Comparison of ENCODE assay signal across 14 cellular contexts in the genomic region with DNA sequence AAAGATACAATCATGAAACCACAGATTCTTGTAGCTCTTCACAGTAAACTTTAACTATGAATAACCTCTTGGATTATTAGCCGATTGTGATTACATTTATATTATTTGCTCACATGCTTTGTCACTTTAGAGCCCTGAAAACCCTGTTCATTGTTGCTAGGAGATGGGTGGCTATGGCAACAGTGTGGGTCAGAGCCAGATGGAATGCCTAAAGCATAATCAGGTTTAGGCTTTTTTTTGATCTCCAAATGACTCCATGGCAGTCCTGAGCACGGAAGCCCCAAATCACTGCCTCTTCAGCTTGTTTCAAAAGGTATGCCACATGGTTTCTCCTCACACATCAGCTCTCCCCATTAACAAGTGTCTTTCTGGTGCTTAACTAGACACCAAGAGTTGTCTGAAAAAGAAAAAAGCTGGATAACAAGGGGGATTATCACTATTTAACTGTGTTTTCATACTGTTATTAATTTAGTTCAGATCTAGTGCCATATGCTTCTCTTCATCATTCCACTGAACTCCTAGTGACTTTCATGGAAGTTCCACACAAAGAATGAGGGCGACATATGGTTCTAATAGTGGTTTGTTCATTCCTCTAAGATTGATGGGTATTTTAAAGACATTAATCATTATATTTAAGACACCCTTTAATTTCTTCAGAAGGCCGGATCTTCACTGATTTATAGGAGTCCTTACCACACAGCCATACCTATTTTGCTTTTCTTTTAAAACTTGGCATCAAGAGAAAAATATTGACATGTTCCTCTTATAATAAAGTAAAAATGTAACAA.
DNase-seq lines count a peak whose midpoint lies in the region; TF ChIP-seq lines count a peak whose summit lies in the region.
"Had no signal": no experiment of that assay in that cellular context is flagged by ENCODE, and none has a peak within 500 bp of the region (broad histone marks: within the 10 kb centered on the region; RNA-seq: fewer than 3 reads in every experiment).

No MANE protein-coding gene starts in this region.

- no peak for TF ChIP-seq CTCF in VCaP (conservative IDR thresholded peaks at IDR 0.05)
- TF ChIP-seq CTCF in esophagus squamous epithelium (IDR thresholded peaks at IDR 0.05) = no peak

- WGBS in esophagus squamous epithelium, 2 donors = 47 to 54% methylated on average over 4 of the region's 4 CpGs

- H3K4me3 ChIP-seq in esophagus squamous epithelium = no peak overlapping the region
- H3K4me3 ChIP-seq: right lobe of liver, thoracic aorta had no signal

- peaks cover 0 to 58% (median 5%) of the 10 kb centered on the region in 3 donors for H3K4me1 ChIP-seq in esophagus squamous epithelium
- H3K4me1 ChIP-seq: right lobe of liver had no signal

- no peaks in the 10 kb centered on the region for H3K9me3 ChIP-seq in esophagus squamous epithelium
- H3K9me3 ChIP-seq: Caco-2, right lobe of liver, thoracic aorta had no signal

- DNase-seq in DMS153 (lab: John Stamatoyannopoulos, UW) (peak; percentile 45), NCI-H1694 treated with DMSO at 0.1 percent for 48 hours (lab: John Stamatoyannopoulos, UW) (peak; percentile 98), myocyte (ENCODE audit: low read depth) (peak; percentile 26), esophagus squamous epithelium (lab: John Stamatoyannopoulos, UW) (no peak), NOMO-1 treated with DMSO at 0.1 percent for 48 hours (lab: John Stamatoyannopoulos, UW; ENCODE audit: unreplicated experiment) (no peak), T1000 (lab: John Stamatoyannopoulos, UW) (no peak)
- no peak for DNase-seq in stimulated activated CD4-positive, alpha-beta T cell treated with anti-CD3 and anti-CD28 coated beads, Interleukin-1b, Interleukin-23, amount 100 ng/mL, for 48 hours
- DNase-seq: activated CD4-positive, CD25-positive, alpha-beta regulatory T cell treated with anti-CD3 and anti-CD28 coated beads, Interleukin-2, amount 50 U/mL, for 72 hours; activated effector memory CD4-positive, alpha-beta T cell treated with anti-CD3 and anti-CD28 coated beads, Interleukin-2, amount 50 U/mL, for 16 hours; Caco-2; right lobe of liver; SIG-M5 had no signal

- intact Hi-C loops in esophagus squamous epithelium (cut with DNase I) = no loop called here

- TF ChIP-seq POLR2A in esophagus squamous epithelium (IDR thresholded peaks at IDR 0.05) = no peak

- no peaks in the 10 kb centered on the region for H3K27me3 ChIP-seq in esophagus squamous epithelium
- H3K27me3 ChIP-seq: right lobe of liver had no signal

- H3K36me3 ChIP-seq in esophagus squamous epithelium = no peaks in the 10 kb centered on the region
- H3K36me3 ChIP-seq: right lobe of liver, thoracic aorta had no signal

- H3K27ac ChIP-seq in VCaP = peak overlapping the region; percentile 16; the same call in 1 of the 2 replicates
- H3K27ac ChIP-seq in esophagus squamous epithelium = no peak overlapping the region
- H3K27ac ChIP-seq: right lobe of liver, thoracic aorta had no signal

Comparison
In these comparisons a context has a peak if more than half of its experiments do, and no peak if none do; other contexts are left out.
1. DNase-seq: peak in DMS153 (single experiment), NCI-H1694 treated with DMSO at 0.1 percent for 48 hours (single experiment) and myocyte (single experiment); none in esophagus squamous epithelium (single experiment), NOMO-1 treated with DMSO at 0.1 percent for 48 hours (single experiment), stimulated activated CD4-positive, alpha-beta T cell treated with anti-CD3 and anti-CD28 coated beads, Interleukin-1b, Interleukin-23, amount 100 ng/mL, for 48 hours (single experiment) and T1000 (single experiment).